In the genomic region with DNA sequence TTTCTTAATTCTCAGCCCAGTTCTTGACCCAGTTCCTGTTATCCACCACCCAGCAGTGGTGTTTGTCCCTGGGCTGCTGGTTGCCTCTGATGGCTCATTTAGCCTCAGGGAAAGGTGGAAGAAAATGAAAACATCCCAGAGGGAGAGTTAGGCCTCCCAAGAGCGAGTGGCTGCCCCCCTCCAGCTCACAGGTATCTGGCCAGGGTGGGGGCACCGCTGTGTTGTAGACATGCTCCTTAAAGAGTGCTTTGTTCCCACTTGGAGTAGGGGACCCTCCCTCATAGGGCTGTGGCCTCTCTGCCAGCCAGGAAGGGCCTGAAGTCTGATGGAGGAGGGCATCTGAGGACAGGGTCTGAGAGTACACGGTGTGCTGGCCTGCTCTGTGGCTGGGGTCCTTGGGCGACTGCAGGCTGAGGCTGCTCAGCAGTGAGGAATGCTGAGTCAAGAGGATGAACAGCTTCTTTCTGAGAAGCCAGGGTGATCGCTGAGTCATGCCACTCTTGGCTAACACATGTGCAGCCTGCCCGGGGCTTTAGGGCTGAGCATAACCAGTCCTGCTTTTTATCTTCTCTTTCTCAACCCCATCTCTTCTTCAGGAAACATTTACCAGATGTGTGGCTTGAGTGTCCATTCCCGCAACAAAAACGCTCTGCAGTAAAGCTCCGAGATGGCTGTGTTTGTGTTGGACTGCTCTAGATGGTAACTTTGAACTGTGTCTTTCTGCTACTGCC, we compare ENCODE assay signal across 8 cellular contexts.
DNase-seq lines count a peak whose midpoint lies in the region; ATAC-seq and TF ChIP-seq lines count a peak whose summit lies in the region.

No MANE protein-coding gene starts in this region.

- DNase-seq in PC-9, result peak; percentile 75 to 83
- peak; percentile 82 for DNase-seq in breast epithelium (ENCODE audit: low spot score in 2 of 2)
- peak; percentile 62 to 91 for DNase-seq in left colon
- peak; percentile 42 to 56 for DNase-seq in stimulated activated CD4-positive, alpha-beta T cell treated with anti-CD3 and anti-CD28 coated beads, Interleukin-2, amount 100 ng/mL, for 24 hours
- DNase-seq in T-helper 9 cell, result no peak

- CTCF ChIA-PET in PC-9 (lab: Charles Lee), result interaction anchor here (0.6 to 0.9 kb wide), 2 partner anchors 102 to 645 kb away, joined by 3 to 7 read pairs; no protein-coding TSS in a partner anchor

- ATAC-seq in GM18498 (IDR thresholded peaks at IDR 0.05; ENCODE audit: unreplicated experiment), result peak; percentile 56
- peak; percentile 89 for ATAC-seq in left colon
- no peak for ATAC-seq in GM18873 (IDR thresholded peaks at IDR 0.05; ENCODE audit: low FRiP score, unreplicated experiment)
- ATAC-seq in GM18502 (IDR thresholded peaks at IDR 0.05; ENCODE audit: poor library complexity, unreplicated experiment), result no peak

- TF ChIP-seq CTCF in PC-9 (conservative IDR thresholded peaks at IDR 0.05) (no peak), breast epithelium (IDR thresholded peaks at IDR 0.05) (no peak)

- H3K36me3 ChIP-seq in PC-9 (ENCODE audit: low read depth) (no peaks in the 10 kb centered on the region), breast epithelium (no peaks in the 10 kb centered on the region)

- H3K27ac ChIP-seq in PC-9, result peak overlapping the region; percentile 82
- peak overlapping the region; percentile 91 to 97 for H3K27ac ChIP-seq in breast epithelium

- H3F3A ChIP-seq in PC-9 (ENCODE audit: insufficient read depth, low read depth), result peaks cover 15% of the 10 kb centered on the region; the same call in 1 of the 2 replicates

- H3K27me3 ChIP-seq in PC-9 (ENCODE audit: insufficient read depth, low read depth), result no peaks in the 10 kb centered on the region
- H3K27me3 ChIP-seq in breast epithelium, result no peaks in the 10 kb centered on the region

- peak overlapping the region; percentile 61; the same call in 1 of the 2 replicates for H2AFZ ChIP-seq in PC-9

- no peaks in the 10 kb centered on the region for H3K79me2 ChIP-seq in PC-9 (ENCODE audit: low read depth)

- H3K4me1 ChIP-seq in PC-9 (replicated peaks; ENCODE audit: insufficient read depth) (peaks cover 45% of the 10 kb centered on the region), breast epithelium (peaks cover 7 to 15% of the 10 kb centered on the region in 2 donors)

- no peak overlapping the region for H3K4me3 ChIP-seq in PC-9
- H3K4me3 ChIP-seq in breast epithelium, result peak overlapping the region in 1 of 3 donors; percentile 27

- H3K9me3 ChIP-seq in PC-9 (ENCODE audit: insufficient read depth, low read depth) (no peaks in the 10 kb centered on the region), breast epithelium (no peaks in the 10 kb centered on the region)

- peak overlapping the region; percentile 73 for H3K4me2 ChIP-seq in PC-9

- POLR2A ChIA-PET in PC-9 (lab: Charles Lee; ENCODE audit: unreplicated experiment), result interaction anchor here (0.5 kb wide), 2 partner anchors 18 to 408 kb away, joined by 3 to 4 read pairs; no protein-coding TSS in a partner anchor

- intact Hi-C loops in PC-9 (cut with micrococcal nuclease; ENCODE audit: unreplicated experiment) (no loop called here), breast epithelium (cut with DNase I; ENCODE audit: low total_unique reads) (loop anchor here (10.0 kb wide), 1 partner anchor 81 kb away; the partner anchor contains the start of gene IL1R1), left colon (cut with DNase I, micrococcal nuclease) (no loop called here)

- H3K9me2 ChIP-seq in PC-9 (ENCODE audit: insufficient read depth), result no peaks in the 10 kb centered on the region

- H4K20me1 ChIP-seq in PC-9 (ENCODE audit: insufficient read depth), result no peaks in the 10 kb centered on the region

- BruUV-seq in PC-9 (replicated peaks; lab: Mats Ljungman, UMichigan), result TSS peak; percentile 57

- no peak for TF ChIP-seq POLR2A in breast epithelium (IDR thresholded peaks at IDR 0.05)

Comparison
In these comparisons a context has a peak if more than half of its experiments do, and no peak if none do; other contexts are left out.
1. ATAC-seq: peak in GM18498 (single experiment) and left colon (single experiment); none in GM18873 (single experiment) and GM18502 (single experiment).